Comparison of ENCODE assay signal across 23 cellular contexts in the genomic region with DNA sequence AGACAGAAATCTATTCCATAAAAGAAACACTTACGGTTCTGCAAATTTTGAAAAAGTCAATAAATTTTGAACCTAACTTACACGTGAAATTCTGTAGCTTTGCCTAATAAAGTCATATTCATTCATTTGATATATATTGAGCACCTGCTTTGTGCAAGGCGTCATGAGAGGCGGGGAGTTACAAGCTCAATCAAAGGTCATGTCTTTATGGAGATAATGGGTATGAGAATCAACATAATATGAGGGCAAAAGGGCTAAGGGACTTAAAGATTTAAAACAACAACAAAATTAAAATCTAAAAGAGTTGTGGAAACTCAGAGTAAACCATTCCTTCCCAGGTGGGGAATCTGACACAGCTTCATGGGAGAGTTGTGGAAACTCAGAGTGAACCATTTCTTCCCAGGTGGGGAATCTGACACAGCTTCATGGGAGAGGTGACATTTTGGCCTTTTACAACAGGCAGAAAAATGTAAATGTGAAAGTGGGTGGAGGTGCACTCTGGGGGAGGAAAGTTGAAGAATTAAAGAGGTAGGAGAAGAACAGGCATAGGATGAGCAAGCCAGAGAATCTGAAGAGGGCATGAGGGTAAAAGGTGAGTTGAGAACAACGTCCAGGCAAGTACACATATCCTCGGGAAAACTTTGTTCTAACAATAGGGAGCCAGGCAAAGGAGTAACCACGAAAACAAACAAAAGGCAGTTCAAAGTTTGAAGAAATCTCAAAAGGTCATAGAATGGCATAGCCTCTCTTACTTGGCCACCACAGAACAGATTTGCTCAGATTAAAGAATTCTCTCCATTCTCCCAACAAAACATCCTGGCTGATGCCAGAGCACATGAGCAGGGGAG. TPM values are rescaled to one million over a fixed set of nuclear protein-coding genes. Genes with fewer than 3 reads are reported as not detected.
DNase-seq lines count a peak whose midpoint lies in the region; ATAC-seq, FAIRE-seq and TF ChIP-seq lines count a peak whose summit lies in the region.
"Had no signal": no experiment of that assay in that cellular context is flagged by ENCODE, and none has a peak within 500 bp of the region (broad histone marks: within the 10 kb centered on the region; RNA-seq: fewer than 3 reads in every experiment).

No MANE protein-coding gene starts in this region.

- TF ChIP-seq POLR2A in HepG2 (IDR thresholded peaks at IDR 0.05; ENCODE audit: insufficient read depth in 1 of 2, low read depth in 2 of 2, low read length in 2 of 2): no peak

- H2AFZ ChIP-seq in HepG2 (ENCODE audit: low read length): no peak overlapping the region

- peaks cover 20% of the 10 kb centered on the region for H3K4me1 Mint-ChIP-seq in activated naive CD4-positive, alpha-beta T cell treated with anti-CD3 and anti-CD28 coated beads for 36 hours (ENCODE audit: low read depth)
- peaks cover 17% of the 10 kb centered on the region for H3K4me1 Mint-ChIP-seq in activated T-helper 1 cell treated with anti-CD3 and anti-CD28 coated beads, Interleukin-12 subunit alpha, Interleukin-12 subunit beta, Interleukin-2, Interleukin-4 antibody, amounts not matched to agents 30 ng/mL and 10 ng/mL and 1 ng/mL, durations not matched to agents 14 hours and 24 hours and 36 hours (ENCODE audit: low read depth)
- H3K4me1 Mint-ChIP-seq in stimulated activated naive CD8-positive, alpha-beta T cell treated with anti-CD3 and anti-CD28 coated beads, Interleukin-15, Interleukin-2, amounts not matched to agents 100 ng/mL and 50 ng/mL, for 24 hours (ENCODE audit: low read depth): peaks cover 36% of the 10 kb centered on the region
- H3K4me1 Mint-ChIP-seq in natural killer cell: peaks cover 8 to 13% of the 10 kb centered on the region in 2 donors
- H3K4me1 Mint-ChIP-seq: B cell had no signal

- H3K4me2 ChIP-seq in HepG2 (ENCODE audit: low read depth, low read length): peak overlapping the region; percentile 21
- H3K4me2 ChIP-seq: SK-N-SH had no signal

- no peaks in the 10 kb centered on the region for H3K27me3 ChIP-seq in HepG2 (ENCODE audit: control insufficient read depth in 1 of 2, insufficient read depth in 2 of 2, low read length in 2 of 2)
- H3K27me3 ChIP-seq: brain microvascular endothelial cell, colonic mucosa, foreskin keratinocyte had no signal

- H3K27ac ChIP-seq in HepG2 (ENCODE audit: extremely low read length, insufficient read depth, low read length): peak overlapping the region; percentile 33
- H3K27ac ChIP-seq: brain microvascular endothelial cell, colonic mucosa, foreskin keratinocyte, prostate gland, RWPE1 had no signal

- H3K27me3 Mint-ChIP-seq in activated naive CD4-positive, alpha-beta T cell treated with anti-CD3 and anti-CD28 coated beads for 36 hours (ENCODE audit: low read depth): no peaks in the 10 kb centered on the region
- no peaks in the 10 kb centered on the region for H3K27me3 Mint-ChIP-seq in activated T-helper 1 cell treated with anti-CD3 and anti-CD28 coated beads, Interleukin-12 subunit alpha, Interleukin-12 subunit beta, Interleukin-2, Interleukin-4 antibody, amounts not matched to agents 30 ng/mL and 10 ng/mL and 1 ng/mL, durations not matched to agents 14 hours and 24 hours and 36 hours (ENCODE audit: insufficient read depth)
- no peaks in the 10 kb centered on the region for H3K27me3 Mint-ChIP-seq in stimulated activated naive CD8-positive, alpha-beta T cell treated with anti-CD3 and anti-CD28 coated beads, Interleukin-15, Interleukin-2, amounts not matched to agents 100 ng/mL and 50 ng/mL, for 24 hours
- H3K27me3 Mint-ChIP-seq in natural killer cell (ENCODE audit: low read depth in 2 of 2): no peaks in the 10 kb centered on the region
- H3K27me3 Mint-ChIP-seq: B cell; effector memory CD8-positive, alpha-beta T cell; T-helper 17 cell had no signal

- ATAC-seq in activated naive CD4-positive, alpha-beta T cell treated with anti-CD3 and anti-CD28 coated beads, Interleukin-2, amount 50 U/mL, for 72 hours: no peak
- ATAC-seq in HepG2 (peak; percentile 88), natural killer cell (no peak)
- ATAC-seq: effector memory CD8-positive, alpha-beta T cell; esophagus mucosa; foreskin keratinocyte; T-helper 17 cell had no signal

- CTCF ChIA-PET in activated naive CD4-positive, alpha-beta T cell treated with anti-CD3 and anti-CD28 coated beads for 36 hours (lab: Charles Lee): interaction anchor here (0.6 kb wide), 2 partner anchors 21 to 53 kb away, joined by 3 read pairs; no protein-coding TSS in a partner anchor
- CTCF ChIA-PET in HepG2 (lab: Yijun Ruan, JAX; ENCODE audit: low intra/inter-chr PET ratio, low total read pairs): no interaction called here

- TF ChIP-seq CTCF in HepG2 (CRISPR knock-in tag; IDR thresholded peaks at IDR 0.05) (no peak), natural killer cell (IDR thresholded peaks at IDR 0.05) (no peak)

- no TSS peak for BruUV-seq in HepG2 (replicated peaks; lab: Mats Ljungman, UMichigan)

- TF ChIP-seq RAD21 in HepG2 (CRISPR knock-in tag; IDR thresholded peaks at IDR 0.05): no peak

- H3K4me1 ChIP-seq in HepG2 (ENCODE audit: insufficient read depth, low read length): peaks cover 15% of the 10 kb centered on the region
- H3K4me1 ChIP-seq: colonic mucosa, foreskin keratinocyte, prostate gland had no signal

- DNase-seq in activated naive CD4-positive, alpha-beta T cell treated with anti-CD3 and anti-CD28 coated beads, Interleukin-2, amount 50 U/mL, for 72 hours (ENCODE audit: low spot score in 2 of 2): no peak
- no peak for DNase-seq in activated naive CD4-positive, alpha-beta T cell treated with anti-CD3 and anti-CD28 coated beads for 36 hours
- no peak for DNase-seq in activated T-helper 1 cell treated with anti-CD3 and anti-CD28 coated beads, Interleukin-12 subunit alpha, Interleukin-12 subunit beta, Interleukin-2, Interleukin-4 antibody, amounts not matched to agents 30 ng/mL and 10 ng/mL and 1 ng/mL, durations not matched to agents 14 hours and 24 hours and 36 hours (ENCODE audit: low spot score)
- peak; percentile 45 for DNase-seq in HepG2 (ENCODE audit: low spot score)
- DNase-seq in NCI-H2171 (lab: John Stamatoyannopoulos, UW): no peak
- DNase-seq in natural killer cell: no peak
- no peak for DNase-seq in OCI-M2 (lab: John Stamatoyannopoulos, UW; ENCODE audit: unreplicated experiment)
- DNase-seq: activated CD4-positive, alpha-beta T cell treated with anti-CD3 and anti-CD28 coated beads for 4 hours; activated effector memory CD4-positive, alpha-beta T cell treated with Interleukin-2 at 50 U/mL for 16 hours; brain microvascular endothelial cell; colonic mucosa; effector memory CD8-positive, alpha-beta T cell; foreskin keratinocyte; GOT3; Kasumi-1; NCI-H1930; SK-N-SH; T-helper 17 cell had no signal

- H3K36me3 Mint-ChIP-seq in activated naive CD4-positive, alpha-beta T cell treated with anti-CD3 and anti-CD28 coated beads, Interleukin-2, amount 50 U/mL, for 72 hours: peaks cover 35 to 66% of the 10 kb centered on the region in 2 donors
- H3K36me3 Mint-ChIP-seq in activated naive CD4-positive, alpha-beta T cell treated with anti-CD3 and anti-CD28 coated beads for 36 hours (ENCODE audit: low read depth): peaks cover 47% of the 10 kb centered on the region
- H3K36me3 Mint-ChIP-seq in activated T-helper 1 cell treated with anti-CD3 and anti-CD28 coated beads, Interleukin-12 subunit alpha, Interleukin-12 subunit beta, Interleukin-2, Interleukin-4 antibody, amounts not matched to agents 30 ng/mL and 10 ng/mL and 1 ng/mL, durations not matched to agents 14 hours and 24 hours and 36 hours (ENCODE audit: low read depth): peaks cover 46% of the 10 kb centered on the region
- peaks cover 82% of the 10 kb centered on the region for H3K36me3 Mint-ChIP-seq in stimulated activated naive CD8-positive, alpha-beta T cell treated with anti-CD3 and anti-CD28 coated beads, Interleukin-15, Interleukin-2, amounts not matched to agents 100 ng/mL and 50 ng/mL, for 24 hours (ENCODE audit: low read depth)
- peaks cover 11% of the 10 kb centered on the region for H3K36me3 Mint-ChIP-seq in natural killer cell

- H3K79me2 ChIP-seq in HepG2 (ENCODE audit: insufficient read depth, low read length): no peaks in the 10 kb centered on the region

- H4K20me1 ChIP-seq in HepG2 (ENCODE audit: insufficient read depth, low read length): no peaks in the 10 kb centered on the region

- H3K4me3 ChIP-seq in HepG2 (replicated peaks in 1 of 3; ENCODE audit: insufficient read depth in 1 of 3, low read depth in 2 of 3, low read length in 3 of 3): no peak overlapping the region
- H3K4me3 ChIP-seq: colonic mucosa, prostate gland had no signal

- H3K27ac Mint-ChIP-seq in activated naive CD4-positive, alpha-beta T cell treated with anti-CD3 and anti-CD28 coated beads, Interleukin-2, amount 50 U/mL, for 72 hours: peak overlapping the region; percentile 7 to 38
- H3K27ac Mint-ChIP-seq in activated naive CD4-positive, alpha-beta T cell treated with anti-CD3 and anti-CD28 coated beads for 36 hours: no peak overlapping the region
- peak overlapping the region; percentile 1 for H3K27ac Mint-ChIP-seq in activated T-helper 1 cell treated with anti-CD3 and anti-CD28 coated beads, Interleukin-12 subunit alpha, Interleukin-12 subunit beta, Interleukin-2, Interleukin-4 antibody, amounts not matched to agents 30 ng/mL and 10 ng/mL and 1 ng/mL, durations not matched to agents 14 hours and 24 hours and 36 hours
- H3K27ac Mint-ChIP-seq in stimulated activated naive CD8-positive, alpha-beta T cell treated with anti-CD3 and anti-CD28 coated beads, Interleukin-15, Interleukin-2, amounts not matched to agents 100 ng/mL and 50 ng/mL, for 24 hours: peak overlapping the region; percentile 76
- no peak overlapping the region for H3K27ac Mint-ChIP-seq in natural killer cell
- H3K27ac Mint-ChIP-seq: B cell, T-helper 17 cell had no signal

- no peak for TF ChIP-seq EP300 in HepG2 (IDR thresholded peaks at IDR 0.05; ENCODE audit: low read depth in 2 of 2, low read length in 2 of 2)
- no peak for TF ChIP-seq EP300 in HepG2 (CRISPR knock-in tag; IDR thresholded peaks at IDR 0.05; ENCODE audit: borderline replicate concordance)

- no peaks in the 10 kb centered on the region for H3K9me3 ChIP-seq in HepG2 (ENCODE audit: low read length)
- H3K9me3 ChIP-seq: colonic mucosa, prostate gland, SK-N-SH had no signal

- POLR2A ChIA-PET in HepG2 (lab: Yijun Ruan, JAX): no interaction called here

- in situ Hi-C loops in HepG2 (cut with HindIII; ENCODE audit: extremely low pct_ligation_motif_present, low pct_unique_long_range_greater_than_20kb): no loop called here

- intact Hi-C loops in activated naive CD4-positive, alpha-beta T cell treated with anti-CD3 and anti-CD28 coated beads for 36 hours (cut with micrococcal nuclease): no loop called here
- intact Hi-C loops in activated T-helper 1 cell treated with anti-CD3 and anti-CD28 coated beads, Interleukin-12 subunit alpha, Interleukin-12 subunit beta, Interleukin-2, Interleukin-4 antibody, amounts not matched to agents 30 ng/mL and 10 ng/mL and 1 ng/mL, durations not matched to agents 14 hours and 24 hours and 36 hours (cut with micrococcal nuclease): no loop called here
- intact Hi-C loops in HepG2 (cut with micrococcal nuclease; ENCODE audit: unreplicated experiment) (no loop called here), natural killer cell (cut with micrococcal nuclease) (no loop called here)

- H3K9ac ChIP-seq in HepG2 (ENCODE audit: insufficient read depth, low read depth, low read length): no peak overlapping the region
- H3K9ac ChIP-seq: SK-N-SH had no signal

- peaks cover 0 to 7% of the 10 kb centered on the region in 2 donors for H3K9me3 Mint-ChIP-seq in activated naive CD4-positive, alpha-beta T cell treated with anti-CD3 and anti-CD28 coated beads, Interleukin-2, amount 50 U/mL, for 72 hours
- no peaks in the 10 kb centered on the region for H3K9me3 Mint-ChIP-seq in activated naive CD4-positive, alpha-beta T cell treated with anti-CD3 and anti-CD28 coated beads for 36 hours
- no peaks in the 10 kb centered on the region for H3K9me3 Mint-ChIP-seq in activated T-helper 1 cell treated with anti-CD3 and anti-CD28 coated beads, Interleukin-12 subunit alpha, Interleukin-12 subunit beta, Interleukin-2, Interleukin-4 antibody, amounts not matched to agents 30 ng/mL and 10 ng/mL and 1 ng/mL, durations not matched to agents 14 hours and 24 hours and 36 hours
- peaks cover 17% of the 10 kb centered on the region for H3K9me3 Mint-ChIP-seq in stimulated activated naive CD8-positive, alpha-beta T cell treated with anti-CD3 and anti-CD28 coated beads, Interleukin-15, Interleukin-2, amounts not matched to agents 100 ng/mL and 50 ng/mL, for 24 hours
- no peaks in the 10 kb centered on the region for H3K9me3 Mint-ChIP-seq in natural killer cell
- H3K9me3 Mint-ChIP-seq: effector memory CD8-positive, alpha-beta T cell had no signal

- H3K36me3 ChIP-seq in HepG2 (replicated peaks in 1 of 2; ENCODE audit: control insufficient read depth in 1 of 2, insufficient read depth in 2 of 2, low read length in 2 of 2): peaks cover 0 to 3% of the 10 kb centered on the region in 2 experiments; a peak in 1 of 5 replicates
- H3K36me3 ChIP-seq: brain microvascular endothelial cell, colonic mucosa, prostate gland had no signal

- WGBS in HepG2 (ENCODE audit: low lambda C conversion rate): 56% methylated on average over 7 of the region's 7 CpGs

- no peak overlapping the region for H3K4me3 Mint-ChIP-seq in activated naive CD4-positive, alpha-beta T cell treated with anti-CD3 and anti-CD28 coated beads for 36 hours
- H3K4me3 Mint-ChIP-seq in activated T-helper 1 cell treated with anti-CD3 and anti-CD28 coated beads, Interleukin-12 subunit alpha, Interleukin-12 subunit beta, Interleukin-2, Interleukin-4 antibody, amounts not matched to agents 30 ng/mL and 10 ng/mL and 1 ng/mL, durations not matched to agents 14 hours and 24 hours and 36 hours: no peak overlapping the region
- H3K4me3 Mint-ChIP-seq in stimulated activated naive CD8-positive, alpha-beta T cell treated with anti-CD3 and anti-CD28 coated beads, Interleukin-15, Interleukin-2, amounts not matched to agents 100 ng/mL and 50 ng/mL, for 24 hours: peak overlapping the region; percentile 28
- no peak overlapping the region for H3K4me3 Mint-ChIP-seq in natural killer cell
- H3K4me3 Mint-ChIP-seq: B cell; effector memory CD8-positive, alpha-beta T cell; T-helper 17 cell had no signal

- FAIRE-seq in HepG2 (lab: Jason Lieb, UNC): peak; percentile 50

RNA-seq across cellular contexts. Expression of gene CD226, which starts 49.5 kb away (rescaled TPM):
- 10 to 100 TPM; 42.4 to 86.5 TPM for total RNA-seq in activated naive CD4-positive, alpha-beta T cell treated with anti-CD3 and anti-CD28 coated beads, Interleukin-2, amount 50 U/mL, for 72 hours
- 10 to 100 TPM; 19.4 to 19.9 TPM for total RNA-seq in activated naive CD4-positive, alpha-beta T cell treated with anti-CD3 and anti-CD28 coated beads for 36 hours
- total RNA-seq in activated T-helper 1 cell treated with anti-CD3 and anti-CD28 coated beads, Interleukin-12 subunit alpha, Interleukin-12 subunit beta, Interleukin-2, Interleukin-4 antibody, amounts not matched to agents 30 ng/mL and 10 ng/mL and 1 ng/mL, durations not matched to agents 14 hours and 24 hours and 36 hours: 134 and 141 TPM in 2 replicates
- 0.15 and 0.77 TPM in 2 replicates for total RNA-seq in HepG2 (2016; rRNA removed; fragmentation: Illumina TruSeq; extraction: Trizol)
- total RNA-seq in HepG2 (2016; cell fraction: cytosol; rRNA removed; fragmentation: Illumina TruSeq; extraction: Trizol; ENCODE audit: low read depth): 4.7 and 5.9 TPM in 2 replicates
- total RNA-seq in HepG2 (2016; cell fraction: insoluble cytoplasmic fraction; rRNA removed; fragmentation: Illumina TruSeq; extraction: Trizol): 0.10 and 0.63 TPM in 2 replicates
- 0.77 and 1.1 TPM in 2 replicates for total RNA-seq in HepG2 (2016; cell fraction: membrane; rRNA removed; fragmentation: Illumina TruSeq; extraction: Trizol)
- total RNA-seq in HepG2 (2016; cell fraction: nucleus; rRNA removed; fragmentation: Illumina TruSeq; extraction: Trizol): 1.7 TPM in 2 replicates
- 0.13 and 0.20 TPM in 2 replicates for polyA plus RNA-seq in HepG2 (2011; rRNA removed)
- 0.05 and 0.10 TPM in 2 replicates for polyA plus RNA-seq in HepG2 (2011; cell fraction: cytosol; rRNA removed)
- 0.40 and 0.45 TPM in 2 replicates for polyA plus RNA-seq in HepG2 (2011; cell fraction: nucleus; rRNA removed)
- 0.04 and 0.25 TPM in 2 replicates for polyA plus RNA-seq in HepG2 (2012)
- polyA plus RNA-seq in HepG2 (2016; cell fraction: cytosol; fragmentation: Illumina TruSeq; extraction: Trizol; ENCODE audit: low read depth): 0.02 TPM in 1 of 2 replicates, not detected in the other
- polyA plus RNA-seq in HepG2 (2016; cell fraction: insoluble cytoplasmic fraction; fragmentation: Illumina TruSeq; extraction: Trizol; ENCODE audit: low read depth): 0.17 TPM in 1 of 2 replicates, not detected in the other
- polyA plus RNA-seq in HepG2 (2016; cell fraction: membrane; fragmentation: Illumina TruSeq; extraction: Trizol; ENCODE audit: low read depth): 0.12 TPM in 1 of 2 replicates, not detected in the other
- 0.67 and 0.85 TPM in 2 replicates for polyA plus RNA-seq in HepG2 (2016; cell fraction: nucleus; fragmentation: Illumina TruSeq; extraction: Trizol; ENCODE audit: insufficient read depth, low read depth)
- polyA minus RNA-seq in HepG2 (2011; rRNA and poly(A)+ RNA removed; ENCODE audit: low replicate concordance): 1.4 and 4.0 TPM in 2 replicates
- polyA minus RNA-seq in HepG2 (2011; cell fraction: cytosol; rRNA and poly(A)+ RNA removed): 0.79 TPM in 1 of 2 replicates, not detected in the other
- polyA minus RNA-seq in HepG2 (2011; cell fraction: nucleus; rRNA and poly(A)+ RNA removed): 1.5 and 1.9 TPM in 2 replicates
- total RNA-seq in natural killer cell: 100 to 1,000 TPM; 151 to 178 (median 162) TPM

Comparison
In these comparisons a context has a peak if more than half of its experiments do, and no peak if none do; other contexts are left out.
1. H3K27ac Mint-ChIP-seq: peak in activated naive CD4-positive, alpha-beta T cell treated with anti-CD3 and anti-CD28 coated beads, Interleukin-2, amount 50 U/mL, for 72 hours (2 of 2), activated T-helper 1 cell treated with anti-CD3 and anti-CD28 coated beads, Interleukin-12 subunit alpha, Interleukin-12 subunit beta, Interleukin-2, Interleukin-4 antibody, amounts not matched to agents 30 ng/mL and 10 ng/mL and 1 ng/mL, durations not matched to agents 14 hours and 24 hours and 36 hours (single experiment) and stimulated activated naive CD8-positive, alpha-beta T cell treated with anti-CD3 and anti-CD28 coated beads, Interleukin-15, Interleukin-2, amounts not matched to agents 100 ng/mL and 50 ng/mL, for 24 hours (single experiment); none in activated naive CD4-positive, alpha-beta T cell treated with anti-CD3 and anti-CD28 coated beads for 36 hours (single experiment) and natural killer cell (0 of 2).